In genomic region chrX:107686792-107687191, GRCh38 we compare ENCODE assay signal across 17 cellular contexts. TPM values are rescaled to one million over a fixed set of nuclear protein-coding genes. Genes with fewer than 3 reads are reported as not detected.
DNase-seq lines count a peak whose midpoint lies in the region; ATAC-seq, FAIRE-seq and TF ChIP-seq lines count a peak whose summit lies in the region.
"Had no signal": no experiment of that assay in that cellular context is flagged by ENCODE, and none has a peak within 500 bp of the region (broad histone marks: within the 10 kb centered on the region; RNA-seq: fewer than 3 reads in every experiment).

No MANE protein-coding gene starts in this region.

- peaks cover 13% of the 10 kb centered on the region for H3K4me1 Mint-ChIP-seq in endodermal cell

- H3K79me2 ChIP-seq in MM.1S (ENCODE audit: low read length), result no peaks in the 10 kb centered on the region

- no peak overlapping the region; the same call in 1 of the 2 replicates for H3K27ac ChIP-seq in MM.1S (ENCODE audit: low read length)
- no peak overlapping the region for H3K27ac ChIP-seq in endodermal cell (ENCODE audit: low read depth, low read length)
- peak overlapping the region; percentile 66 to 90 (median 80) for H3K27ac ChIP-seq in thyroid gland

- peaks cover 8% of the 10 kb centered on the region for H3K9me3 Mint-ChIP-seq in endodermal cell
- H3K9me3 Mint-ChIP-seq: activated T-helper 2 cell treated with anti-CD3 and anti-CD28 coated beads, Interferon-gamma antibody, Interleukin-2, Interleukin-4, amounts not matched to agents 10 μg/mL and 5 μg/mL and 100 μg/mL, durations not matched to agents 14 hours and 24 hours and 36 hours; stimulated activated naive B cell treated with anti-CD40 and anti-IgM and Interleukin-4, amounts not matched to agents 10 μg/mL and 1 μg/mL and 100 μg/mL, for 72 hours had no signal

- H3K27me3 ChIP-seq in MM.1S (replicated peaks; ENCODE audit: insufficient read depth, low read length), result no peaks in the 10 kb centered on the region
- no peaks in the 10 kb centered on the region for H3K27me3 ChIP-seq in endodermal cell (ENCODE audit: control insufficient read depth, insufficient read depth, low read length, poor library complexity, severe bottlenecking)
- no peaks in the 10 kb centered on the region for H3K27me3 ChIP-seq in thyroid gland
- H3K27me3 ChIP-seq: adrenal gland, pancreas had no signal

- no peak for DNase-seq in GM12891 (ENCODE audit: insufficient read length, low spot score)
- DNase-seq in MM.1S, result no peak
- DNase-seq in endodermal cell, result peak; percentile 6
- no peak for DNase-seq in thyroid gland
- no peak for DNase-seq in left ventricle myocardium superior
- DNase-seq in NCI-H2107 (lab: John Stamatoyannopoulos, UW), result no peak
- DNase-seq: adrenal gland; DMS79; head of caudate nucleus; islet precursor cell; NCI-H1092; pancreas; stimulated activated naive B cell treated with anti-CD40 and anti-IgM and Interleukin-4, amounts not matched to agents 10 μg/mL and 1 μg/mL and 100 μg/mL, for 72 hours had no signal

- H3K27me3 Mint-ChIP-seq in endodermal cell (ENCODE audit: insufficient read depth), result peaks cover 12% of the 10 kb centered on the region
- H3K27me3 Mint-ChIP-seq: stimulated activated naive B cell treated with anti-CD40 and anti-IgM and Interleukin-4, amounts not matched to agents 10 μg/mL and 1 μg/mL and 100 μg/mL, for 72 hours had no signal

- no peaks in the 10 kb centered on the region for H3K36me3 Mint-ChIP-seq in endodermal cell (ENCODE audit: low read depth)
- H3K36me3 Mint-ChIP-seq: stimulated activated naive B cell treated with anti-CD40 and anti-IgM and Interleukin-4, amounts not matched to agents 10 μg/mL and 1 μg/mL and 100 μg/mL, for 72 hours had no signal

- TF ChIP-seq POLR2A in GM12891 (IDR thresholded peaks at IDR 0.05; ENCODE audit: low read depth, low read length) (no peak), thyroid gland (IDR thresholded peaks at IDR 0.05) (no peak)

- no peaks in the 10 kb centered on the region for H3F3A ChIP-seq in MM.1S (ENCODE audit: insufficient read depth, low read length)

- no peaks in the 10 kb centered on the region for H3K9me3 ChIP-seq in MM.1S (replicated peaks; ENCODE audit: insufficient read depth, low read length)
- no peaks in the 10 kb centered on the region for H3K9me3 ChIP-seq in endodermal cell (ENCODE audit: control insufficient read depth, low read length)
- H3K9me3 ChIP-seq in thyroid gland, result no peaks in the 10 kb centered on the region
- H3K9me3 ChIP-seq: adrenal gland, pancreas had no signal

- no peaks in the 10 kb centered on the region for H4K20me1 ChIP-seq in MM.1S (ENCODE audit: insufficient read depth, low read length)

- ATAC-seq in left ventricle myocardium superior, result no peak
- ATAC-seq in HG03095 (IDR thresholded peaks at IDR 0.05; ENCODE audit: unreplicated experiment), result no peak
- ATAC-seq: pancreas had no signal

- no peak overlapping the region for H3K9ac ChIP-seq in MM.1S (ENCODE audit: low read length)
- no peak overlapping the region for H3K9ac ChIP-seq in endodermal cell (ENCODE audit: extremely low read depth, low read length, poor library complexity, severe bottlenecking)

- no peak overlapping the region for H3K4me3 Mint-ChIP-seq in endodermal cell
- H3K4me3 Mint-ChIP-seq: stimulated activated naive B cell treated with anti-CD40 and anti-IgM and Interleukin-4, amounts not matched to agents 10 μg/mL and 1 μg/mL and 100 μg/mL, for 72 hours had no signal

- H3K4me1 ChIP-seq in MM.1S (ENCODE audit: low read length) (peaks cover 31% of the 10 kb centered on the region), endodermal cell (ENCODE audit: control insufficient read depth, insufficient read depth, low read length) (peaks cover 3% of the 10 kb centered on the region), thyroid gland (peaks cover 32 to 56% of the 10 kb centered on the region in 2 donors)

- intact Hi-C loops in thyroid gland (cut with DNase I), result no loop called here
- intact Hi-C loops in left ventricle myocardium superior (cut with micrococcal nuclease), result no loop called here

- 80% methylated on average over 3 of the region's 3 CpGs; no CpG with 5 or more reads in 1 of the 2 experiments for WGBS in endodermal cell (ENCODE audit: insufficient coverage in 1 of 2, insufficient read length in 1 of 2), 2 experiments
- 50 to 62% methylated on average over 3 of the region's 3 CpGs for WGBS in thyroid gland, 2 donors

- peak; percentile 54 for FAIRE-seq in GM12891 (lab: Jason Lieb, UNC)
- FAIRE-seq: pancreas had no signal

- H2AFZ ChIP-seq in MM.1S (ENCODE audit: low read length), result no peak overlapping the region

- H3K4me2 ChIP-seq in MM.1S (ENCODE audit: low read depth, low read length), result 0 out of 2 replicates have a peak overlapping the region, but pooled peaks have one; percentile 15

- no peak overlapping the region for H3K27ac Mint-ChIP-seq in endodermal cell
- H3K27ac Mint-ChIP-seq: activated T-helper 2 cell treated with anti-CD3 and anti-CD28 coated beads, Interferon-gamma antibody, Interleukin-2, Interleukin-4, amounts not matched to agents 10 μg/mL and 5 μg/mL and 100 μg/mL, durations not matched to agents 14 hours and 24 hours and 36 hours; stimulated activated naive B cell treated with anti-CD40 and anti-IgM and Interleukin-4, amounts not matched to agents 10 μg/mL and 1 μg/mL and 100 μg/mL, for 72 hours had no signal

- H3K9me2 ChIP-seq in MM.1S (replicated peaks; ENCODE audit: insufficient read depth, low read length), result no peaks in the 10 kb centered on the region

- no peak for TF ChIP-seq CTCF in MM.1S (IDR thresholded peaks at IDR 0.05; ENCODE audit: low read length)
- no peak for TF ChIP-seq CTCF in endodermal cell (conservative IDR thresholded peaks at IDR 0.05)
- TF ChIP-seq CTCF in thyroid gland (IDR thresholded peaks at IDR 0.05), result no peak

- H3K36me3 ChIP-seq in MM.1S (replicated peaks; ENCODE audit: insufficient read depth, low read length) (no peaks in the 10 kb centered on the region), endodermal cell (ENCODE audit: control insufficient read depth, insufficient read depth, low read length) (no peaks in the 10 kb centered on the region), thyroid gland (no peaks in the 10 kb centered on the region)
- H3K36me3 ChIP-seq: adrenal gland, pancreas had no signal

- H3K4me3 ChIP-seq in MM.1S (ENCODE audit: low read length), result no peak overlapping the region
- H3K4me3 ChIP-seq in endodermal cell (ENCODE audit: low read length), result no peak overlapping the region
- no peak overlapping the region for H3K4me3 ChIP-seq in thyroid gland (replicated peaks in 1 of 3)
- H3K4me3 ChIP-seq: adrenal gland, coronary artery, pancreas, skin epidermis had no signal

TF ChIP-seq in GM12891, 5 proteins besides CTCF, POLR2A, EP300 and RAD21:
- no peak for TF ChIP-seq TAF1 (IDR thresholded peaks at IDR 0.05; ENCODE audit: low read depth, low read length)
- TF ChIP-seq POU2F2 (IDR thresholded peaks at IDR 0.05; ENCODE audit: low read depth, low read length), result no peak
- TF ChIP-seq POLR2AphosphoS5 (IDR thresholded peaks at IDR 0.05; ENCODE audit: low read depth, low read length), result no peak
- TF ChIP-seq SPI1 (IDR thresholded peaks at IDR 0.05; ENCODE audit: low read depth, low read length), result no peak
- no peak for TF ChIP-seq PAX5 (IDR thresholded peaks at IDR 0.05; ENCODE audit: insufficient read depth, low read length, severe bottlenecking)

RNA-seq across cellular contexts. Expression of gene PRPS1, which starts 58.5 kb away (rescaled TPM):
- polyA plus RNA-seq in GM12891 (2012; ENCODE audit: low read depth, missing spikeins), result 45.1 TPM
- 10 to 100 TPM; 51.6 to 62.7 TPM for total RNA-seq in endodermal cell
- polyA plus RNA-seq in endodermal cell (2013, experiment 1 of 2), result 54.2 TPM
- polyA plus RNA-seq in endodermal cell (2013, experiment 2 of 2), result 51.2 TPM
- 10 to 100 TPM; 45.1 to 69.6 (median 62.8) TPM for total RNA-seq in thyroid gland
- 27.4 TPM for total RNA-seq in left ventricle myocardium superior

Comparison
In these comparisons a context has a peak if more than half of its experiments do, and no peak if none do; other contexts are left out.
1. H3K27ac ChIP-seq: peak in thyroid gland (3 of 3); none in MM.1S (single experiment) and endodermal cell (single experiment).